ENCODE assay signal across 8 cellular contexts in the genomic region with DNA sequence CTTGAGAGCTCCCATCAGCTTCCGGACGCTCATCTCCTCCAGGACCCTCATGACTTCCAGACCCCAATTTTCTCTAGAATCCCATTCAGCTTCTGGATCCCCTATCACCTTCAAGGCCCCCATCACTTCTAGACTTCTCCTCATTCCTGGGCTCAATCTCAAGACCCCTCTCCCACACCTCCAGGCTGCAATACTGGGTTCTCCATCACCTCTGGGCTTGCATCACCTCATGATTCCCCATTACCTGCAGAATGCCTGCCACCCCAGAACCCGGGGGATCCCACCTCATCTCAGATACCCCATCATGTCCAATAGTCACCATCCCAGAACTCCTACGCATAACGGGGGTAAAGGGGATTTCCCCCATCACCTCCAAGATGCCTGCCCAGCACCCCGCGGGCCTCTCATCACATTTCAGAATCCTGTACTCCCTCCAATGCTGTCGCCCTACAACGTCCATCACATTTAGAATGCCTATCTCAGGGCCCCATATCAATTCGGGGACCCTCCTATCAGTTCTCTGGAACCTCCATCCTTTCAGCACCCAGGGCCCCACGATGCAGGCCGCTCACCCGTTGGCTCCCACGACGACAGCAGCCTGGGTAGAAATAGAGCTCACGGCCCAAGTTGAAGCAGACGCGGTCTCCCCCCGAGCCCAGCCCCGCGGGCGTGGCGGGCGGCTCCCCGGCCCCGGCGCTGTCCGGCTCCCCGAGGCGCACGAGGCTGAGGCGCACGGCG. TPM values are rescaled to one million over a fixed set of nuclear protein-coding genes. Genes with fewer than 3 reads are reported as not detected.
DNase-seq lines count a peak whose midpoint lies in the region; ATAC-seq and TF ChIP-seq lines count a peak whose summit lies in the region.

No MANE protein-coding gene starts in this region.

- WGBS in liver = 9% methylated on average over 34 of the region's 34 CpGs
- 6 to 18% methylated on average over 11 to 31 of the region's 34 CpGs for WGBS in thyroid gland, 2 donors

- H3K27me3 ChIP-seq in liver (ENCODE audit: control insufficient read depth in 4 of 4, insufficient read depth in 4 of 4, low read length in 3 of 4) (no peaks in the 10 kb centered on the region), thyroid gland (no peaks in the 10 kb centered on the region)

- peaks cover 34% of the 10 kb centered on the region for H3K4me1 Mint-ChIP-seq in activated naive CD8-positive, alpha-beta T cell treated with anti-CD3 and anti-CD28 coated beads, Interleukin-2, amount 50 U/mL, for 24 hours

- TF ChIP-seq POLR2A in thyroid gland (IDR thresholded peaks at IDR 0.05) = no peak

- H3K36me3 ChIP-seq in liver (ENCODE audit: control insufficient read depth in 4 of 4, insufficient read depth in 3 of 4, low read depth in 1 of 4, low read length in 3 of 4) = peaks cover 0 to 18% (median 4%) of the 10 kb centered on the region in 4 donors
- peaks cover 8 to 18% of the 10 kb centered on the region in 2 donors for H3K36me3 ChIP-seq in thyroid gland

- H3K9ac ChIP-seq in liver (ENCODE audit: low read depth in 1 of 2, low read length in 2 of 2) = no peak overlapping the region

- DNase-seq in GM10266 (ENCODE audit: extremely low spot score) (peak; percentile 32), thyroid gland (no peak), NCI-H524 (lab: John Stamatoyannopoulos, UW) (no peak), occipital lobe (lab: John Stamatoyannopoulos, UW) (no peak), UCSD-AML1 (lab: John Stamatoyannopoulos, UW; ENCODE audit: unreplicated experiment) (no peak)
- peak; percentile 40 for DNase-seq in activated naive CD8-positive, alpha-beta T cell treated with anti-CD3 and anti-CD28 coated beads, Interleukin-2, amount 50 U/mL, for 24 hours

- H3K27me3 Mint-ChIP-seq in activated naive CD8-positive, alpha-beta T cell treated with anti-CD3 and anti-CD28 coated beads, Interleukin-2, amount 50 U/mL, for 24 hours = peaks cover 30% of the 10 kb centered on the region

- H3K4me3 Mint-ChIP-seq in activated naive CD8-positive, alpha-beta T cell treated with anti-CD3 and anti-CD28 coated beads, Interleukin-2, amount 50 U/mL, for 24 hours = peak overlapping the region; percentile 90

- no peaks in the 10 kb centered on the region for H3K9me3 Mint-ChIP-seq in activated naive CD8-positive, alpha-beta T cell treated with anti-CD3 and anti-CD28 coated beads, Interleukin-2, amount 50 U/mL, for 24 hours

- ATAC-seq in HG03025 (IDR thresholded peaks at IDR 0.05; ENCODE audit: low FRiP score, unreplicated experiment) = peak; percentile 9
- peak; percentile 17 for ATAC-seq in activated naive CD8-positive, alpha-beta T cell treated with anti-CD3 and anti-CD28 coated beads, Interleukin-2, amount 50 U/mL, for 24 hours

- H3K9me3 ChIP-seq in liver (ENCODE audit: control insufficient read depth in 4 of 4, low read length in 3 of 4) (no peaks in the 10 kb centered on the region), thyroid gland (no peaks in the 10 kb centered on the region)

- no peak for TF ChIP-seq RAD21 in liver (IDR thresholded peaks at IDR 0.05)

- H3K36me3 Mint-ChIP-seq in activated naive CD8-positive, alpha-beta T cell treated with anti-CD3 and anti-CD28 coated beads, Interleukin-2, amount 50 U/mL, for 24 hours (ENCODE audit: low read depth) = peaks cover 43% of the 10 kb centered on the region

- TF ChIP-seq CTCF in GM10266 (IDR thresholded peaks at IDR 0.05; ENCODE audit: control insufficient read depth, insufficient read depth, low read depth, missing control alignments) (no peak), liver (IDR thresholded peaks at IDR 0.05; ENCODE audit: low read depth, low read length, missing input control) (no peak), thyroid gland (IDR thresholded peaks at IDR 0.05) (no peak)

- H3K4me3 ChIP-seq in liver (ENCODE audit: low read depth in 1 of 3, low read length in 3 of 3) = peak overlapping the region; percentile 70 to 93 (median 71)
- H3K4me3 ChIP-seq in thyroid gland (replicated peaks in 1 of 3) = peak overlapping the region; percentile 27 to 52 (median 51)

- H3K4me1 ChIP-seq in liver (ENCODE audit: control insufficient read depth in 4 of 4, insufficient read depth in 4 of 4, low read length in 3 of 4) (peaks cover 0 to 14% (median 13%) of the 10 kb centered on the region in 4 donors), thyroid gland (peaks cover 9 to 18% of the 10 kb centered on the region in 2 donors)

- intact Hi-C loops in thyroid gland (cut with DNase I) = no loop called here

- H3K27ac Mint-ChIP-seq in activated naive CD8-positive, alpha-beta T cell treated with anti-CD3 and anti-CD28 coated beads, Interleukin-2, amount 50 U/mL, for 24 hours = peak overlapping the region; percentile 77

- H3K27ac ChIP-seq in liver (ENCODE audit: low read depth in 1 of 2, low read length in 2 of 2) (no peak overlapping the region), thyroid gland (peak overlapping the region in 2 of 3 donors; percentile 39 to 56)

TF ChIP-seq in liver, 16 proteins besides CTCF, POLR2A, EP300 and RAD21:
- no peak for TF ChIP-seq FOXA1 (IDR thresholded peaks at IDR 0.05)
- TF ChIP-seq GABPA (IDR thresholded peaks at IDR 0.05 in 1 of 2, conservative IDR thresholded peaks at IDR 0.05 in 1 of 2) = no peak
- TF ChIP-seq FOXA2 (IDR thresholded peaks at IDR 0.05) = no peak
- no peak for TF ChIP-seq SP1 (IDR thresholded peaks at IDR 0.05)
- no peak for TF ChIP-seq JUND (IDR thresholded peaks at IDR 0.05)
- TF ChIP-seq RXRA (IDR thresholded peaks at IDR 0.05) = no peak
- TF ChIP-seq, protein P1, sequence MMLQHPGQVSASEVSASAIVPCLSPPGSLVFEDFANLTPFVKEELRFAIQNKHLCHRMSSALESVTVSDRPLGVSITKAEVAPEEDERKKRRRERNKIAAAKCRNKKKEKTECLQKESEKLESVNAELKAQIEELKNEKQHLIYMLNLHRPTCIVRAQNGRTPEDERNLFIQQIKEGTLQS (IDR thresholded peaks at IDR 0.05) = no peak

RNA-seq across cellular contexts. Expression of a gene that starts 0.7 kb away (rescaled TPM):
- 10 to 100 TPM; 11.3 to 14.6 TPM for total RNA-seq in liver
- polyA plus RNA-seq in liver = 1 to 10 TPM; 3.7 to 6.5 TPM
- total RNA-seq in thyroid gland = 10 to 100 TPM; 38.2 to 69.7 (median 48.3) TPM
- 41.0 TPM for total RNA-seq in occipital lobe

RNA-seq across cellular contexts. Expression of a gene that starts 9.6 kb away (rescaled TPM):
- 10 to 100 TPM in 1 of 2 donors, 1 to 10 TPM in 1; 6.4 to 12.5 TPM for total RNA-seq in liver
- 1 to 10 TPM; 1.8 to 5.9 TPM for polyA plus RNA-seq in liver
- total RNA-seq in thyroid gland = 10 to 100 TPM; 18.9 to 32.6 (median 26.3) TPM
- total RNA-seq in occipital lobe = 16.7 TPM

RNA-seq across cellular contexts. Expression of a gene that starts 22.9 kb away (rescaled TPM):
- 1 to 10 TPM; 2.7 to 5.0 TPM for total RNA-seq in liver
- polyA plus RNA-seq in liver = 1 to 10 TPM; 3.7 to 9.9 TPM
- total RNA-seq in thyroid gland = 10 to 100 TPM; 18.3 to 33.0 (median 23.3) TPM
- 1.2 TPM for total RNA-seq in occipital lobe

RNA-seq across cellular contexts. Expression of a gene that starts 23.2 kb away (rescaled TPM):
- total RNA-seq in liver = under 1 TPM in 1 of 2 donors, not detected in 1; 0.08 TPM
- not detected for polyA plus RNA-seq in liver
- total RNA-seq in thyroid gland = 1 to 10 TPM in 3 of 4 donors, under 1 TPM in 1; 0.50 to 8.9 (median 3.9) TPM
- 0.16 TPM for total RNA-seq in occipital lobe

RNA-seq across cellular contexts. Expression of a gene that starts 58.7 kb away (rescaled TPM):
- not detected for total RNA-seq in liver
- polyA plus RNA-seq in liver = not detected
- total RNA-seq in thyroid gland = not detected
- total RNA-seq in occipital lobe = not detected

Comparison
In these comparisons a context has a peak if more than half of its experiments do, and no peak if none do; other contexts are left out.
1. DNase-seq: peak in GM10266 (single experiment) and activated naive CD8-positive, alpha-beta T cell treated with anti-CD3 and anti-CD28 coated beads, Interleukin-2, amount 50 U/mL, for 24 hours (single experiment); none in thyroid gland (0 of 2), NCI-H524 (0 of 2), occipital lobe (single experiment) and UCSD-AML1 (single experiment).
2. H3K27ac ChIP-seq: peak in thyroid gland (2 of 3); none in liver (0 of 2).